8 cellular contexts compared by ENCODE assay signal in genomic region chr16:89921699-89922476, GRCh38. TPM values are rescaled to one million over a fixed set of nuclear protein-coding genes. Genes with fewer than 3 reads are reported as not detected.
DNase-seq lines count a peak whose midpoint lies in the region; ATAC-seq and TF ChIP-seq lines count a peak whose summit lies in the region.

No MANE protein-coding gene starts in this region.

- no peaks in the 10 kb centered on the region for H3K27me3 ChIP-seq in adipocyte (replicated peaks; ENCODE audit: control insufficient read depth, insufficient read depth, low read length)

- ATAC-seq in left lobe of liver (no peak), HG03520 (IDR thresholded peaks at IDR 0.05; ENCODE audit: unreplicated experiment) (no peak)

- H3K9me3 ChIP-seq in adipocyte (ENCODE audit: control insufficient read depth, low read length) = no peaks in the 10 kb centered on the region

- no peak for TF ChIP-seq CTCF in GM20000 (IDR thresholded peaks at IDR 0.05; ENCODE audit: extremely low read depth, missing control alignments)

- no peaks in the 10 kb centered on the region for H3K36me3 ChIP-seq in adipocyte (ENCODE audit: control insufficient read depth, insufficient read depth, low read length, severe bottlenecking)

- peak overlapping the region; percentile 97 for H3K9ac ChIP-seq in adipocyte (ENCODE audit: low read length)

- H3K4me3 ChIP-seq in adipocyte (ENCODE audit: low read length) = peak overlapping the region; percentile 82

- peak; percentile 49 for DNase-seq in DMS79 (lab: John Stamatoyannopoulos, UW)
- peak; percentile 98 for DNase-seq in M059J (ENCODE audit: low read depth)
- DNase-seq in adipocyte (ENCODE audit: low read depth) = peak; percentile 96
- peak; percentile 94 for DNase-seq in cardiac septum (ENCODE audit: low spot score)
- peak; percentile 98 for DNase-seq in posterior vena cava (ENCODE audit: low spot score)
- no peak for DNase-seq in left lobe of liver (ENCODE audit: low spot score)
- no peak for DNase-seq in GM20000 (ENCODE audit: low spot score)

- intact Hi-C loops in cardiac septum (cut with DNase I) (loop anchor here (5.0 kb wide), 3 partner anchors 50 to 200 kb away; partner anchors contain the start of genes TCF25, VPS9D1 and ZNF276), posterior vena cava (cut with DNase I) (no loop called here)

- peaks cover 49% of the 10 kb centered on the region for H3K4me1 ChIP-seq in adipocyte (ENCODE audit: control insufficient read depth, insufficient read depth, low read length)

RNA-seq across cellular contexts. Expression of gene TUBB3, which starts 1.3 kb away (rescaled TPM):
- total RNA-seq in M059J (2014; rRNA removed; shearing (Covaris generic)) = 172 and 272 TPM in 2 replicates
- total RNA-seq in cardiac septum (6.8 TPM), posterior vena cava (10 to 100 TPM in 1 of 2 donors, 1 to 10 TPM in 1; 5.9 to 16.1 TPM), left lobe of liver (0.40 TPM)

RNA-seq across cellular contexts. Expression of gene MC1R, which starts 3.2 kb away (rescaled TPM):
- 2.1 and 4.0 TPM in 2 replicates for total RNA-seq in M059J (2014; rRNA removed; shearing (Covaris generic))
- total RNA-seq in cardiac septum (4.0 TPM), posterior vena cava (1 to 10 TPM; 2.7 to 5.4 TPM), left lobe of liver (1.9 TPM)

RNA-seq across cellular contexts. Expression of gene DEF8, which starts 26.7 kb away (rescaled TPM):
- 105 and 117 TPM in 2 replicates for total RNA-seq in M059J (2014; rRNA removed; shearing (Covaris generic))
- total RNA-seq in cardiac septum (42.8 TPM), posterior vena cava (10 to 100 TPM; 54.0 to 58.6 TPM), left lobe of liver (29.2 TPM)

RNA-seq across cellular contexts. Expression of gene TCF25, which starts 48.5 kb away (rescaled TPM):
- total RNA-seq in M059J (2014; rRNA removed; shearing (Covaris generic)) = 88.3 and 103 TPM in 2 replicates
- total RNA-seq in cardiac septum (106 TPM), posterior vena cava (100 to 1,000 TPM; 127 to 158 TPM), left lobe of liver (83.8 TPM)

Comparison
In these comparisons a context has a peak if more than half of its experiments do, and no peak if none do; other contexts are left out.
1. DNase-seq: peak in DMS79 (single experiment), M059J (single experiment), adipocyte (single experiment), cardiac septum (single experiment) and posterior vena cava (single experiment); none in left lobe of liver (single experiment) and GM20000 (single experiment).
2. RNA of gene TUBB3, which starts 1.3 kb away (total RNA-seq): 172 to 272 TPM in M059J; 5.9 to 16.1 TPM in posterior vena cava, 6.8 TPM in cardiac septum (single experiment) and 0.40 TPM in left lobe of liver (single experiment); every median in the first group is over 10 times any median in the second.